Comparison of ENCODE assay signal across 17 cellular contexts in genomic region chr19:33641261-33641660, GRCh38. TPM values are rescaled to one million over a fixed set of nuclear protein-coding genes. Genes with fewer than 3 reads are reported as not detected.
A peak's percentile ranks its signal among the peaks of the same experiment; 100 is the strongest.
DNase-seq lines count a peak whose midpoint lies in the region; ATAC-seq and TF ChIP-seq lines count a peak whose summit lies in the region.
"Had no signal": no experiment of that assay in that cellular context is flagged by ENCODE, and none has a peak within 500 bp of the region (broad histone marks: within the 10 kb centered on the region; RNA-seq: fewer than 3 reads in every experiment).

No MANE protein-coding gene starts in this region.

- H3K4me1 ChIP-seq in lower lobe of right lung (no peaks in the 10 kb centered on the region), spleen (no peaks in the 10 kb centered on the region)
- H3K4me1 ChIP-seq: Caco-2 had no signal

- ATAC-seq in lower lobe of right lung (no peak), GM18511 (IDR thresholded peaks at IDR 0.05; ENCODE audit: unreplicated experiment) (no peak)
- ATAC-seq: CD8-positive, alpha-beta T cell had no signal

- H3K27me3 Mint-ChIP-seq in chondrocyte (ENCODE audit: low read depth), result peaks cover 15% of the 10 kb centered on the region

- H3K36me3 ChIP-seq in lower lobe of right lung, result no peaks in the 10 kb centered on the region
- H3K36me3 ChIP-seq in spleen, result no peaks in the 10 kb centered on the region

- H3K27ac ChIP-seq in lower lobe of right lung (no peak overlapping the region), spleen (no peak overlapping the region)

- no peaks in the 10 kb centered on the region for H3K4me1 Mint-ChIP-seq in chondrocyte (ENCODE audit: low read depth)
- H3K4me1 Mint-ChIP-seq: CD14-positive monocyte had no signal

- intact Hi-C loops in lower lobe of right lung (cut with DNase I), result no loop called here
- intact Hi-C loops in spleen (cut with DNase I; ENCODE audit: low total_unique reads), result no loop called here

- WGBS in spleen, 5 donors, result 77 to 87% (median 80%) methylated on average over 4 to 5 of the region's 5 CpGs

- H3K4me3 ChIP-seq in lower lobe of right lung, result no peak overlapping the region
- H3K4me3 ChIP-seq in spleen, result no peak overlapping the region

- no peaks in the 10 kb centered on the region for H3K9me3 ChIP-seq in lower lobe of right lung
- no peaks in the 10 kb centered on the region for H3K9me3 ChIP-seq in spleen
- H3K9me3 ChIP-seq: Caco-2 had no signal

- H3K9me3 Mint-ChIP-seq in chondrocyte (ENCODE audit: low read depth), result peaks cover 3% of the 10 kb centered on the region

- no peak overlapping the region for H3K27ac Mint-ChIP-seq in chondrocyte (ENCODE audit: unreplicated experiment)
- H3K27ac Mint-ChIP-seq: CD14-positive monocyte; CD8-positive, alpha-beta T cell had no signal

- no peak overlapping the region for H3K4me3 Mint-ChIP-seq in chondrocyte (ENCODE audit: unreplicated experiment)
- H3K4me3 Mint-ChIP-seq: CD14-positive monocyte; CD8-positive, alpha-beta T cell had no signal

- TF ChIP-seq CTCF in chondrocyte (IDR thresholded peaks at IDR 0.05) (no peak), lower lobe of right lung (IDR thresholded peaks at IDR 0.05) (no peak), spleen (IDR thresholded peaks at IDR 0.05 in 8 of 11, conservative IDR thresholded peaks at IDR 0.05 in 3 of 11) (no peak)

- no peak for TF ChIP-seq POLR2A in spleen (IDR thresholded peaks at IDR 0.05)

- DNase-seq in activated effector memory CD4-positive, alpha-beta T cell treated with anti-CD3 and anti-CD28 coated beads, Interleukin-2, amount 50 U/mL, for 16 hours, result peak; percentile 51
- no peak for DNase-seq in activated effector memory CD4-positive, alpha-beta T cell treated with Interleukin-2 at 50 U/mL for 16 hours
- DNase-seq in chondrocyte (ENCODE audit: low spot score) (peak; percentile 56), lower lobe of right lung (peak; percentile 20), spleen (peak; percentile 54), hypothalamus (lab: John Stamatoyannopoulos, UW) (no peak), A172 (ENCODE audit: low spot score) (no peak)
- DNase-seq: 8988T; Caco-2; CD8-positive, alpha-beta T cell; DMS53; GF-D8; IMR-90 had no signal

- H3K27me3 ChIP-seq in lower lobe of right lung (ENCODE audit: low read depth) (peaks cover 18% of the 10 kb centered on the region), spleen (replicated peaks in 1 of 7) (peaks cover 0 to 49% (median 0%) of the 10 kb centered on the region in 7 donors)

- no peaks in the 10 kb centered on the region for H3K36me3 Mint-ChIP-seq in chondrocyte (ENCODE audit: low read depth)
- H3K36me3 Mint-ChIP-seq: CD14-positive monocyte; CD8-positive, alpha-beta T cell had no signal

RNA-seq across cellular contexts. Expression of gene CHST8, which starts 19.5 kb away (rescaled TPM):
- 0.35 TPM in 1 of 3 replicates, not detected in the others for total RNA-seq in chondrocyte
- not detected for total RNA-seq in lower lobe of right lung
- total RNA-seq in spleen, result 1 to 10 TPM in 6 of 7 donors, under 1 TPM in 1; 0.68 to 4.0 (median 1.7) TPM
- 1 to 10 TPM in 2 of 3 donors, under 1 TPM in 1; 0.43 to 2.1 (median 1.2) TPM for polyA plus RNA-seq in spleen
- not detected in 2 replicates for total RNA-seq in A172 (2014; rRNA removed; shearing (Covaris generic))
- total RNA-seq: Caco-2; CD8-positive, alpha-beta T cell; HT-29; IMR-90 had no signal
- polyA plus RNA-seq: AG04450, CD14-positive monocyte, IMR-90 had no signal

Comparison
In these comparisons a context has a peak if more than half of its experiments do, and no peak if none do; other contexts are left out.
1. DNase-seq: peak in activated effector memory CD4-positive, alpha-beta T cell treated with anti-CD3 and anti-CD28 coated beads, Interleukin-2, amount 50 U/mL, for 16 hours (single experiment), chondrocyte (single experiment), lower lobe of right lung (single experiment) and spleen (single experiment); none in activated effector memory CD4-positive, alpha-beta T cell treated with Interleukin-2 at 50 U/mL for 16 hours (single experiment), hypothalamus (0 of 51) and A172 (single experiment).